14 cellular contexts compared by ENCODE assay signal in the genomic region with DNA sequence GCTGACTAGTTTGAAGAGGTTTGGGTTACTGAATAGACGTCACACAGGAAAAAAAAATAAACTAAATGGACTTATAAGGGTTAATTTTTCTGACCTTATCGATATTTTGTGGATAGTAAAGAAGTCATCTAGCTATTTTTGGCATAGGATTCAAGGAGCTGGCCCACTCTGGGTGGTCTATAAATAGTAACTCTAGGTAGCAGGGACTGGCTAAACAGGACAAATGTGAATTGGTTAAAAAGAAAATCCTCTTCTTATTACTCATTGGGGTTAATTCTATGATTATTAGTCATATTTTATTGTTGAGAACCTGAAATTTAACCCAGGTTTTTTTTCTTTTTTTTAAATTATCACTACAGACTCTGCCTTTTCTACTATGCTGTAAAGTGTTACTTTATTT.
DNase-seq lines count a peak whose midpoint lies in the region; ATAC-seq and TF ChIP-seq lines count a peak whose summit lies in the region.
"Had no signal": no experiment of that assay in that cellular context is flagged by ENCODE, and none has a peak within 500 bp of the region (broad histone marks: within the 10 kb centered on the region; RNA-seq: fewer than 3 reads in every experiment).

No MANE protein-coding gene starts in this region.

- no peak for TF ChIP-seq CTCF in SK-N-SH (IDR thresholded peaks at IDR 0.05)

- H3K9ac ChIP-seq in SK-N-SH: no peak overlapping the region

- WGBS in SK-N-SH (ENCODE audit: low lambda C conversion rate): 22% methylated on average over 2 of the region's 2 CpGs

- H3K27me3 ChIP-seq in SK-N-SH (ENCODE audit: insufficient read depth): no peaks in the 10 kb centered on the region
- H3K27me3 ChIP-seq: BE2C had no signal

- no peak overlapping the region for H2AFZ ChIP-seq in SK-N-SH (ENCODE audit: low read depth)

- no peak for TF ChIP-seq EP300 in SK-N-SH (IDR thresholded peaks at IDR 0.05; ENCODE audit: borderline replicate concordance in 1 of 2, low read depth in 1 of 2, low read length in 1 of 2)

- H3K4me1 ChIP-seq in SK-N-SH (ENCODE audit: control insufficient read depth in 1 of 2, insufficient read depth in 2 of 2, low read depth in 1 of 2, low read length in 1 of 2): peaks cover 0 to 17% of the 10 kb centered on the region in 2 experiments; a peak in 2 of 4 replicates
- H3K4me1 ChIP-seq: BE2C had no signal

- peak; percentile 5 for DNase-seq in AG08396 (ENCODE audit: low spot score)
- peak; percentile 61 for DNase-seq in HCEC 1CT
- DNase-seq in SK-N-SH: no peak
- DNase-seq in iris pigment epithelial cell (ENCODE audit: low read depth): peak; percentile 24
- no peak for DNase-seq in NCI-H1105 (lab: John Stamatoyannopoulos, UW)
- DNase-seq in NCI-H524 treated with DMSO at 0.1 percent for 48 hours (lab: John Stamatoyannopoulos, UW): no peak
- DNase-seq: ACHN; BE2C; CD8-positive, alpha-beta T cell; DND-41; NCI-H226; SHP77 treated with DMSO at 0.1 percent for 48 hours; SW 1271 had no signal

- H3K36me3 ChIP-seq in SK-N-SH (replicated peaks in 1 of 2; ENCODE audit: control insufficient read depth in 1 of 2, insufficient read depth in 2 of 2, low read length in 1 of 2): peaks cover 3 to 5% of the 10 kb centered on the region in 2 experiments

- H3K27ac ChIP-seq in SK-N-SH (ENCODE audit: low read depth in 2 of 2, low read length in 1 of 2): peak overlapping the region in 1 of 2 experiments; percentile 62; a peak in 2 of 4 replicates

- H3K9me2 ChIP-seq in SK-N-SH: no peaks in the 10 kb centered on the region

- POLR2A ChIA-PET in SK-N-SH (lab: Yijun Ruan, JAX): no interaction called here

- ATAC-seq in HG02981 (IDR thresholded peaks at IDR 0.05; ENCODE audit: unreplicated experiment): no peak
- ATAC-seq: CD8-positive, alpha-beta T cell had no signal

- peak overlapping the region; percentile 2; the same call in 1 of the 2 replicates for H3K4me2 ChIP-seq in SK-N-SH

- CTCF ChIA-PET in SK-N-SH (lab: Yijun Ruan, JAX): interaction anchor here (0.7 to 1.1 kb wide), 2 partner anchors 10 to 196 kb away, joined by 3 read pairs; partner anchors contain the start of gene OLFML2B

- H3F3A ChIP-seq in SK-N-SH (replicated peaks; ENCODE audit: insufficient read depth): peaks cover 13% of the 10 kb centered on the region

- H3K79me2 ChIP-seq in SK-N-SH (ENCODE audit: insufficient read depth): no peaks in the 10 kb centered on the region

- H3K9me3 ChIP-seq in SK-N-SH: no peaks in the 10 kb centered on the region
- H3K9me3 ChIP-seq: BE2C had no signal

- H3K4me3 ChIP-seq in SK-N-SH (ENCODE audit: low read depth in 2 of 2, low read length in 1 of 2): no peak overlapping the region

- TF ChIP-seq RAD21 in SK-N-SH (IDR thresholded peaks at IDR 0.05; ENCODE audit: low read length): no peak

- H4K20me1 ChIP-seq in SK-N-SH (ENCODE audit: insufficient read depth): no peaks in the 10 kb centered on the region

TF ChIP-seq in SK-N-SH, 30 proteins besides CTCF, POLR2A, EP300 and RAD21 (continues in another document):
- no peak for TF ChIP-seq SMC3 (IDR thresholded peaks at IDR 0.05; ENCODE audit: low read depth, low read length)
- TF ChIP-seq RCOR1 (IDR thresholded peaks at IDR 0.05; ENCODE audit: low read length): no peak
- TF ChIP-seq MAX (IDR thresholded peaks at IDR 0.05; ENCODE audit: low read depth): no peak
- TF ChIP-seq NFIC (IDR thresholded peaks at IDR 0.05; ENCODE audit: borderline replicate concordance): no peak
- TF ChIP-seq FOXJ3 (CRISPR knock-in tag; IDR thresholded peaks at IDR 0.05): no peak
- TF ChIP-seq, protein P1, sequence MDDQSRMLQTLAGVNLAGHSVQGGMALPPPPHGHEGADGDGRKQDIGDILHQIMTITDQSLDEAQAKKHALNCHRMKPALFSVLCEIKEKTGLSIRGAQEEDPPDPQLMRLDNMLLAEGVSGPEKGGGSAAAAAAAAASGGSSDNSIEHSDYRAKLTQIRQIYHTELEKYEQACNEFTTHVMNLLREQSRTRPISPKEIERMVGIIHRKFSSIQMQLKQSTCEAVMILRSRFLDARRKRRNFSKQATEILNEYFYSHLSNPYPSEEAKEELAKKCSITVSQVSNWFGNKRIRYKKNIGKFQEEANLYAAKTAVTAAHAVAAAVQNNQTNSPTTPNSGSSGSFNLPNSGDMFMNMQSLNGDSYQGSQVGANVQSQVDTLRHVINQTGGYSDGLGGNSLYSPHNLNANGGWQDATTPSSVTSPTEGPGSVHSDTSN (IDR thresholded peaks at IDR 0.05): peak; percentile 27; the same call in 1 of the 2 replicates
- TF ChIP-seq TCF12 (IDR thresholded peaks at IDR 0.05): peak; percentile 20; the same call in 1 of the 2 replicates
- TF ChIP-seq RFX5 (IDR thresholded peaks at IDR 0.05; ENCODE audit: low read length): no peak
- no peak for TF ChIP-seq ELF1 (IDR thresholded peaks at IDR 0.05)
- no peak for TF ChIP-seq GABPA (IDR thresholded peaks at IDR 0.05; ENCODE audit: low read depth)
- TF ChIP-seq USF2 (IDR thresholded peaks at IDR 0.05; ENCODE audit: borderline replicate concordance, low read depth, low read length): no peak
- TF ChIP-seq YY1 (IDR thresholded peaks at IDR 0.05; ENCODE audit: low read depth): no peak
- no peak for TF ChIP-seq EZH2phosphoT487 (IDR thresholded peaks at IDR 0.05; ENCODE audit: borderline replicate concordance, low read depth)
- TF ChIP-seq, protein P2, sequence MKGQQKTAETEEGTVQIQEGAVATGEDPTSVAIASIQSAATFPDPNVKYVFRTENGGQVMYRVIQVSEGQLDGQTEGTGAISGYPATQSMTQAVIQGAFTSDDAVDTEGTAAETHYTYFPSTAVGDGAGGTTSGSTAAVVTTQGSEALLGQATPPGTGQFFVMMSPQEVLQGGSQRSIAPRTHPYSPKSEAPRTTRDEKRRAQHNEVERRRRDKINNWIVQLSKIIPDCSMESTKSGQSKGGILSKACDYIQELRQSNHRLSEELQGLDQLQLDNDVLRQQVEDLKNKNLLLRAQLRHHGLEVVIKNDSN (IDR thresholded peaks at IDR 0.05; ENCODE audit: borderline replicate concordance, low read depth): no peak
- TF ChIP-seq SIN3A (IDR thresholded peaks at IDR 0.05; ENCODE audit: borderline replicate concordance, low read depth, low read length): no peak
- TF ChIP-seq IRF3 (IDR thresholded peaks at IDR 0.05; ENCODE audit: low read depth, low read length): no peak
- TF ChIP-seq POLR2AphosphoS5 (IDR thresholded peaks at IDR 0.05; ENCODE audit: low read depth, low read length): no peak
- TF ChIP-seq JUND (IDR thresholded peaks at IDR 0.05): peak; percentile 10; the same call in 1 of the 2 replicates
- TF ChIP-seq RXRA (IDR thresholded peaks at IDR 0.05; ENCODE audit: borderline replicate concordance, low read depth): no peak
- no peak for TF ChIP-seq TEAD4 (IDR thresholded peaks at IDR 0.05; ENCODE audit: borderline replicate concordance, insufficient read depth)
- TF ChIP-seq TAF1 (IDR thresholded peaks at IDR 0.05; ENCODE audit: borderline replicate concordance, low read depth, low read length): no peak
- peak; percentile 89 for TF ChIP-seq MEF2A (IDR thresholded peaks at IDR 0.05; ENCODE audit: borderline replicate concordance, low read depth)
- TF ChIP-seq ZBTB33 (IDR thresholded peaks at IDR 0.05; ENCODE audit: borderline replicate concordance, low read depth): no peak
- no peak for TF ChIP-seq CHD2 (IDR thresholded peaks at IDR 0.05; ENCODE audit: low read length, partially characterized antibody)
- no peak for TF ChIP-seq NRF1 (IDR thresholded peaks at IDR 0.05; ENCODE audit: low read depth, low read length)

Comparison
In these comparisons a context has a peak if more than half of its experiments do, and no peak if none do; other contexts are left out.
1. DNase-seq: peak in AG08396 (single experiment), HCEC 1CT (single experiment) and iris pigment epithelial cell (single experiment); none in SK-N-SH (single experiment), NCI-H1105 (single experiment) and NCI-H524 treated with DMSO at 0.1 percent for 48 hours (single experiment).